ENCODE assay signal across 9 cellular contexts in genomic region chr6:90080876-90081464, GRCh38.
DNase-seq lines count a peak whose midpoint lies in the region; ATAC-seq lines count a peak whose summit lies in the region.
"Had no signal": no experiment of that assay in that cellular context is flagged by ENCODE, and none has a peak within 500 bp of the region (broad histone marks: within the 10 kb centered on the region; RNA-seq: fewer than 3 reads in every experiment).

No MANE protein-coding gene starts in this region.

- peak overlapping the region; percentile 76 for H3K4me3 ChIP-seq in CD8-positive, alpha-beta memory T cell (ENCODE audit: low read length)
- H3K4me3 ChIP-seq: SK-N-MC had no signal

- peaks cover 89 to 100% (median 99%) of the 10 kb centered on the region in 3 donors for H3K4me1 Mint-ChIP-seq in CD8-positive, alpha-beta memory T cell
- peaks cover 70% of the 10 kb centered on the region for H3K4me1 Mint-ChIP-seq in activated naive CD8-positive, alpha-beta T cell treated with anti-CD3 and anti-CD28 coated beads for 36 hours

- peaks cover 78% of the 10 kb centered on the region for H3K4me1 ChIP-seq in CD8-positive, alpha-beta memory T cell (ENCODE audit: insufficient read depth, low read length)

- peak overlapping the region; percentile 86 to 98 (median 94) for H3K27ac Mint-ChIP-seq in CD8-positive, alpha-beta memory T cell
- peak overlapping the region; percentile 97 for H3K27ac Mint-ChIP-seq in activated naive CD8-positive, alpha-beta T cell treated with anti-CD3 and anti-CD28 coated beads for 36 hours

- H3K36me3 ChIP-seq in CD8-positive, alpha-beta memory T cell (ENCODE audit: insufficient read depth, low read length) = no peaks in the 10 kb centered on the region

- H3K27ac ChIP-seq in CD8-positive, alpha-beta memory T cell (ENCODE audit: low read depth, low read length) = peak overlapping the region; percentile 50
- H3K27ac ChIP-seq: SK-N-MC had no signal

- peaks cover 1 to 6% of the 10 kb centered on the region in 2 donors for H3K27me3 Mint-ChIP-seq in CD8-positive, alpha-beta memory T cell
- no peaks in the 10 kb centered on the region for H3K27me3 Mint-ChIP-seq in activated naive CD8-positive, alpha-beta T cell treated with anti-CD3 and anti-CD28 coated beads for 36 hours

- no peaks in the 10 kb centered on the region for H3K9me3 Mint-ChIP-seq in CD8-positive, alpha-beta memory T cell
- H3K9me3 Mint-ChIP-seq in activated naive CD8-positive, alpha-beta T cell treated with anti-CD3 and anti-CD28 coated beads for 36 hours = peaks cover 1% of the 10 kb centered on the region

- POLR2A ChIA-PET in CD8-positive, alpha-beta memory T cell (lab: Charles Lee) = interaction anchor here (0.6 to 1.5 kb wide), 2 partner anchors 8 to 137 kb away, joined by 3 read pairs; no protein-coding TSS in a partner anchor

- peaks cover 0 to 4% (median 2%) of the 10 kb centered on the region in 3 donors for H3K36me3 Mint-ChIP-seq in CD8-positive, alpha-beta memory T cell
- peaks cover 67% of the 10 kb centered on the region for H3K36me3 Mint-ChIP-seq in activated naive CD8-positive, alpha-beta T cell treated with anti-CD3 and anti-CD28 coated beads for 36 hours

- H3K27me3 ChIP-seq in CD8-positive, alpha-beta memory T cell (ENCODE audit: insufficient read depth, low read length, poor library complexity, severe bottlenecking) = no peaks in the 10 kb centered on the region

- intact Hi-C loops in cardiac septum (cut with DNase I) = no loop called here

- peak; percentile 42 to 85 (median 77) for DNase-seq in CD8-positive, alpha-beta memory T cell
- DNase-seq in OCI-M1 (lab: John Stamatoyannopoulos, UW) = peak; percentile 71
- peak; percentile 84 for DNase-seq in activated naive CD8-positive, alpha-beta T cell treated with anti-CD3 and anti-CD28 coated beads for 36 hours
- DNase-seq in stimulated activated naive CD8-positive, alpha-beta T cell treated with anti-CD3 and anti-CD28 coated beads, Interleukin-15, Interleukin-2, amounts not matched to agents 100 U/mL and 50 U/mL, for 24 hours = peak; percentile 77
- no peak for DNase-seq in retina
- DNase-seq in epidermal melanocyte (ENCODE audit: insufficient read length, low spot score) = no peak
- no peak for DNase-seq in cardiac septum (ENCODE audit: low spot score)

- peak overlapping the region; percentile 86 to 94 (median 89) for H3K4me3 Mint-ChIP-seq in CD8-positive, alpha-beta memory T cell
- H3K4me3 Mint-ChIP-seq in activated naive CD8-positive, alpha-beta T cell treated with anti-CD3 and anti-CD28 coated beads for 36 hours = peak overlapping the region; percentile 89

- ATAC-seq in HG02571 (IDR thresholded peaks at IDR 0.05; ENCODE audit: unreplicated experiment) = peak; percentile 73
- peak; percentile 66 for ATAC-seq in stimulated activated naive CD8-positive, alpha-beta T cell treated with anti-CD3 and anti-CD28 coated beads, Interleukin-15, Interleukin-2, amounts not matched to agents 100 U/mL and 50 U/mL, for 24 hours

- CTCF ChIA-PET in CD8-positive, alpha-beta memory T cell (lab: Charles Lee) = no interaction called here

- no peaks in the 10 kb centered on the region for H3K9me3 ChIP-seq in CD8-positive, alpha-beta memory T cell (ENCODE audit: low read length)

Comparison
In these comparisons a context has a peak if more than half of its experiments do, and no peak if none do; other contexts are left out.
1. DNase-seq: peak in CD8-positive, alpha-beta memory T cell (5 of 5), OCI-M1 (single experiment), activated naive CD8-positive, alpha-beta T cell treated with anti-CD3 and anti-CD28 coated beads for 36 hours (single experiment) and stimulated activated naive CD8-positive, alpha-beta T cell treated with anti-CD3 and anti-CD28 coated beads, Interleukin-15, Interleukin-2, amounts not matched to agents 100 U/mL and 50 U/mL, for 24 hours (single experiment); none in retina (single experiment), epidermal melanocyte (single experiment) and cardiac septum (single experiment).